28 cellular contexts compared by ENCODE assay signal in genomic region chr2:19936979-19937378, GRCh38.
"Had no signal": no experiment of that assay in that cellular context is flagged by ENCODE, and none has a peak within 500 bp of the region (broad histone marks: within the 10 kb centered on the region; RNA-seq: fewer than 3 reads in every experiment).

No MANE protein-coding gene starts in this region.

- H3K4me1 ChIP-seq: esophagus muscularis mucosa, gastroesophageal sphincter, heart left ventricle, lower lobe of right lung, right lobe of liver, suprapubic skin, transverse colon, upper lobe of right lung, uterus had no signal

- H3K27me3 ChIP-seq: dorsolateral prefrontal cortex, esophagus muscularis mucosa, foreskin keratinocyte, gastroesophageal sphincter, heart left ventricle, hepatocyte, neutrophil, right lobe of liver, suprapubic skin, transverse colon, upper lobe of right lung, uterus had no signal

- FAIRE-seq: colon had no signal

- H3K9me3 ChIP-seq: esophagus muscularis mucosa, gastroesophageal sphincter, heart left ventricle, lower lobe of right lung, neutrophil, right lobe of liver, suprapubic skin, transverse colon, upper lobe of right lung, uterus had no signal

- H3K79me2 ChIP-seq: hepatocyte, parathyroid adenoma had no signal

- H3K4me3 ChIP-seq: dorsolateral prefrontal cortex, esophagus muscularis mucosa, gastroesophageal sphincter, heart left ventricle, hepatocyte, lower lobe of right lung, right lobe of liver, smooth muscle cell, suprapubic skin, transverse colon, upper lobe of right lung, uterus had no signal

- H3K9ac ChIP-seq: parathyroid adenoma had no signal

- DNase-seq: dorsolateral prefrontal cortex; effector CD4-positive, alpha-beta T cell; foreskin keratinocyte; heart left ventricle; left colon; left ventricle myocardium superior; lower lobe of right lung; naive B cell; right lobe of liver; stimulated activated CD4-positive, alpha-beta T cell treated with anti-CD3 and anti-CD28 coated beads, Interleukin-12 subunit alpha, Interleukin-12 subunit beta, amount 100 ng/mL, for 4 hours; stimulated activated CD4-positive, alpha-beta T cell treated with anti-CD3 and anti-CD28 coated beads, Interleukin-1b, Interleukin-23, amount 100 ng/mL, for 48 hours; stimulated activated CD4-positive, alpha-beta T cell treated with anti-CD3 and anti-CD28 coated beads, Interleukin-4, amount 100 ng/mL, for 1 hour; stimulated activated CD8-positive, alpha-beta memory T cell treated with anti-CD3 and anti-CD28 coated beads, Interleukin-4, amount 100 ng/mL, for 48 hours; stimulated activated naive CD4-positive, alpha-beta T cell; stimulated activated naive CD8-positive, alpha-beta T cell treated with anti-CD3 and anti-CD28 coated beads, Interleukin-15, amount 100 ng/mL, for 72 hours; transverse colon; upper lobe of right lung; uterus had no signal

- H3K4me2 ChIP-seq: hepatocyte, smooth muscle cell had no signal

- H2AFZ ChIP-seq: hepatocyte, parathyroid adenoma had no signal

- H3K27ac ChIP-seq: dorsolateral prefrontal cortex, epithelial cell of prostate, esophagus muscularis mucosa, foreskin keratinocyte, gastroesophageal sphincter, heart left ventricle, hepatocyte, lower lobe of right lung, neutrophil, parathyroid adenoma, right lobe of liver, suprapubic skin, transverse colon, upper lobe of right lung, uterus had no signal

- H3K36me3 ChIP-seq: neutrophil, uterus had no signal

- ATAC-seq: foreskin keratinocyte; gastroesophageal sphincter; heart left ventricle; left colon; left ventricle myocardium superior; lower lobe of right lung; natural killer cell treated with Interleukin-12 subunit alpha and Interleukin-12 subunit beta and Interleukin-15 and Interleukin-18, amount 100 ng/mL, for 72 hours; right lobe of liver; stimulated activated naive CD8-positive, alpha-beta T cell treated with anti-CD3 and anti-CD28 coated beads, Interleukin-15, amount 100 ng/mL, for 72 hours; upper lobe of right lung had no signal
